ENCODE assay signal across 15 cellular contexts in genomic region chr1:225685476-225686176, GRCh38. TPM values are rescaled to one million over a fixed set of nuclear protein-coding genes. Genes with fewer than 3 reads are reported as not detected.
DNase-seq lines count a peak whose midpoint lies in the region; ATAC-seq and TF ChIP-seq lines count a peak whose summit lies in the region.
"Had no signal": no experiment of that assay in that cellular context is flagged by ENCODE, and none has a peak within 500 bp of the region (broad histone marks: within the 10 kb centered on the region; RNA-seq: fewer than 3 reads in every experiment).

No MANE protein-coding gene starts in this region.

- no peak for TF ChIP-seq CTCF in chondrocyte (IDR thresholded peaks at IDR 0.05)

- no peaks in the 10 kb centered on the region for H3K27me3 ChIP-seq in adipocyte (replicated peaks; ENCODE audit: control insufficient read depth, insufficient read depth, low read length)
- H3K27me3 ChIP-seq: BE2C had no signal

- DNase-seq in adipocyte (ENCODE audit: low read depth) (peak; percentile 29), chondrocyte (ENCODE audit: low spot score) (no peak), hepatic stellate cell (ENCODE audit: low spot score) (peak; percentile 76), stromal cell of bone marrow (ENCODE audit: low read depth) (peak; percentile 31), COR-L47 (lab: John Stamatoyannopoulos, UW) (no peak), NCI-H2196 (lab: John Stamatoyannopoulos, UW; ENCODE audit: unreplicated experiment) (no peak)
- DNase-seq in activated CD4-positive, alpha-beta T cell treated with anti-CD3 and anti-CD28 coated beads, Interleukin-2, amount 50 U/mL, for 48 hours, result no peak
- DNase-seq: BE2C; CD4-positive, alpha-beta memory T cell; DMS153; DMS79 treated with DMSO at 0.1 percent for 48 hours; EL; H7 had no signal

- no peaks in the 10 kb centered on the region for H3K36me3 ChIP-seq in adipocyte (ENCODE audit: control insufficient read depth, insufficient read depth, low read length, severe bottlenecking)
- H3K36me3 ChIP-seq: BE2C had no signal

- ATAC-seq in HG03460 (IDR thresholded peaks at IDR 0.05; ENCODE audit: unreplicated experiment), result no peak
- ATAC-seq: GM23338 had no signal

- H3K9me3 Mint-ChIP-seq in chondrocyte (ENCODE audit: low read depth), result no peaks in the 10 kb centered on the region
- H3K9me3 Mint-ChIP-seq: CD4-positive, alpha-beta memory T cell; GM23338 had no signal

- H3K4me3 Mint-ChIP-seq in chondrocyte (ENCODE audit: unreplicated experiment), result no peak overlapping the region
- H3K4me3 Mint-ChIP-seq: CD4-positive, alpha-beta memory T cell; GM23338 had no signal

- H3K9me3 ChIP-seq in adipocyte (ENCODE audit: control insufficient read depth, low read length), result no peaks in the 10 kb centered on the region
- H3K9me3 ChIP-seq: BE2C had no signal

- peak overlapping the region; percentile 76 for H3K27ac Mint-ChIP-seq in chondrocyte (ENCODE audit: unreplicated experiment)
- H3K27ac Mint-ChIP-seq: CD4-positive, alpha-beta memory T cell; GM23338 had no signal

- no peaks in the 10 kb centered on the region for H3K27me3 Mint-ChIP-seq in chondrocyte (ENCODE audit: low read depth)

- no peaks in the 10 kb centered on the region for H3K36me3 Mint-ChIP-seq in chondrocyte (ENCODE audit: low read depth)
- H3K36me3 Mint-ChIP-seq: CD4-positive, alpha-beta memory T cell had no signal

- H3K4me3 ChIP-seq in adipocyte (ENCODE audit: low read length), result no peak overlapping the region
- H3K4me3 ChIP-seq: GM23338 had no signal

- peaks cover 18% of the 10 kb centered on the region for H3K4me1 Mint-ChIP-seq in chondrocyte (ENCODE audit: low read depth)
- H3K4me1 Mint-ChIP-seq: CD4-positive, alpha-beta memory T cell; GM23338 had no signal

- H3K9ac ChIP-seq in adipocyte (ENCODE audit: low read length), result no peak overlapping the region

- H3K4me1 ChIP-seq in adipocyte (ENCODE audit: control insufficient read depth, insufficient read depth, low read length), result peaks cover 9% of the 10 kb centered on the region
- H3K4me1 ChIP-seq: BE2C had no signal

RNA-seq across cellular contexts. Expression of gene ENAH, which starts 32.7 kb away (rescaled TPM):
- total RNA-seq in chondrocyte, result 208 to 457 TPM (median 434 TPM) in 3 replicates

Comparison
In these comparisons a context has a peak if more than half of its experiments do, and no peak if none do; other contexts are left out.
1. DNase-seq: peak in adipocyte (single experiment), hepatic stellate cell (single experiment) and stromal cell of bone marrow (single experiment); none in chondrocyte (single experiment), COR-L47 (single experiment), activated CD4-positive, alpha-beta T cell treated with anti-CD3 and anti-CD28 coated beads, Interleukin-2, amount 50 U/mL, for 48 hours (0 of 2) and NCI-H2196 (single experiment).